11 cellular contexts compared by ENCODE assay signal in the genomic region with DNA sequence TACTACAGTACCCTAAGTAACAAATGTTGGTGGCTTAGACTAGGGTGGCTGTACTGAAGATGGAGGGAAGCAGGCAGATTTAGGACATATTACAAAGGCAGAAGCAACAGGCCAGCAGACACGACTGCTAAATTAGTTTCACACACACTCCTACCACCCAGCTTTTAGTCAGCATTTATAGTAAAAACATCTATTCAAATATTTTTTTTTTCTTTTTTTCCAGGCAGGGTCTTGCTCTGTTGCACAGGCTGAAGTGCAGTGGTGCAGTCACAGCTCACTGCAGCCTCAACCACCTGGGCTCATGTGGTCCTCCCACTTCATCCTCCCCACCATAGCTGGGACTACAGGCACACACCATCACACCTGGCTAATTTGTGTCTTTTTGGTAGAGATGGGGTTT.
DNase-seq lines count a peak whose midpoint lies in the region; ATAC-seq and TF ChIP-seq lines count a peak whose summit lies in the region.
"Had no signal": no experiment of that assay in that cellular context is flagged by ENCODE, and none has a peak within 500 bp of the region (broad histone marks: within the 10 kb centered on the region; RNA-seq: fewer than 3 reads in every experiment).

No MANE protein-coding gene starts in this region.

- H3K27ac Mint-ChIP-seq in endothelial cell (ENCODE audit: unreplicated experiment) = peak overlapping the region; percentile 57
- H3K27ac Mint-ChIP-seq in type B pancreatic cell = no peak overlapping the region
- H3K27ac Mint-ChIP-seq in progenitor cell of endocrine pancreas = no peak overlapping the region

- H3K9me3 Mint-ChIP-seq in endothelial cell (ENCODE audit: unreplicated experiment) (no peaks in the 10 kb centered on the region), type B pancreatic cell (no peaks in the 10 kb centered on the region), progenitor cell of endocrine pancreas (ENCODE audit: low read depth) (peaks cover 20% of the 10 kb centered on the region)

- DNase-seq in endothelial cell (ENCODE audit: low spot score) (no peak), type B pancreatic cell (ENCODE audit: extremely low spot score, unreplicated experiment) (no peak), progenitor cell of endocrine pancreas (ENCODE audit: low spot score, unreplicated experiment) (no peak), iPS-NIHi11 (ENCODE audit: low spot score) (no peak), midbrain (lab: John Stamatoyannopoulos, UW) (no peak)
- DNase-seq: NCI-H446 treated with DMSO at 0.1 percent for 48 hours; stimulated activated CD4-positive, alpha-beta T cell treated with anti-CD3 and anti-CD28 coated beads, Interleukin-4, amount 100 ng/mL, for 1 hour; T-helper 9 cell had no signal

- H3K4me3 Mint-ChIP-seq in endothelial cell (ENCODE audit: unreplicated experiment) (no peak overlapping the region), type B pancreatic cell (no peak overlapping the region), progenitor cell of endocrine pancreas (ENCODE audit: low read depth) (no peak overlapping the region)

- H3K4me1 Mint-ChIP-seq in endothelial cell (ENCODE audit: unreplicated experiment) = peaks cover 10% of the 10 kb centered on the region
- H3K4me1 Mint-ChIP-seq in type B pancreatic cell (ENCODE audit: unreplicated experiment) = no peaks in the 10 kb centered on the region
- no peaks in the 10 kb centered on the region for H3K4me1 Mint-ChIP-seq in progenitor cell of endocrine pancreas (ENCODE audit: low read depth)

- TF ChIP-seq CTCF in endothelial cell (IDR thresholded peaks at IDR 0.05; ENCODE audit: unreplicated experiment) (no peak), type B pancreatic cell (conservative IDR thresholded peaks at IDR 0.05) (no peak), progenitor cell of endocrine pancreas (IDR thresholded peaks at IDR 0.05; ENCODE audit: unreplicated experiment) (no peak)

- ATAC-seq in GM18498 (IDR thresholded peaks at IDR 0.05; ENCODE audit: unreplicated experiment) (peak; percentile 88), GM21360 (IDR thresholded peaks at IDR 0.05; ENCODE audit: unreplicated experiment) (peak; percentile 84), HG03103 (IDR thresholded peaks at IDR 0.05; ENCODE audit: low read depth, unreplicated experiment) (peak; percentile 78)

- H3K27me3 Mint-ChIP-seq in endothelial cell (ENCODE audit: unreplicated experiment) (no peaks in the 10 kb centered on the region), type B pancreatic cell (no peaks in the 10 kb centered on the region), progenitor cell of endocrine pancreas (no peaks in the 10 kb centered on the region)

- peaks cover 43% of the 10 kb centered on the region for H3K36me3 Mint-ChIP-seq in endothelial cell (ENCODE audit: low read depth, unreplicated experiment)
- peaks cover 27% of the 10 kb centered on the region for H3K36me3 Mint-ChIP-seq in type B pancreatic cell
- peaks cover 31% of the 10 kb centered on the region for H3K36me3 Mint-ChIP-seq in progenitor cell of endocrine pancreas (ENCODE audit: insufficient read depth)
